Comparison of ENCODE assay signal across 2 cellular contexts in genomic region chr10:98258683-98259454, GRCh38.
TF ChIP-seq lines count a peak whose summit lies in the region.

No MANE protein-coding gene starts in this region.

TF ChIP-seq in HepG2, 621 proteins besides CTCF, POLR2A, EP300 and RAD21:
- peak; percentile 55 for TF ChIP-seq MNT (IDR thresholded peaks at IDR 0.05)
- no peak for TF ChIP-seq JUND (CRISPR knock-in tag; IDR thresholded peaks at IDR 0.05)
- TF ChIP-seq AGO2 (optimal IDR thresholded peaks at IDR 0.05; ENCODE audit: low read depth, low read length), result peak; percentile 51

TF ChIP-seq in WTC11, 78 proteins besides CTCF, POLR2A, EP300 and RAD21:
- TF ChIP-seq MYBL2 (CRISPR knock-in tag; IDR thresholded peaks at IDR 0.05) (no peak), IRF2 (CRISPR knock-in tag; IDR thresholded peaks at IDR 0.05; ENCODE audit: borderline replicate concordance, low read depth) (no peak), TP53 (CRISPR knock-in tag; IDR thresholded peaks at IDR 0.05) (no peak), JAZF1 (CRISPR knock-in tag; IDR thresholded peaks at IDR 0.05) (no peak), NR1H2 (CRISPR knock-in tag; IDR thresholded peaks at IDR 0.05) (no peak), AFF4 (CRISPR knock-in tag; IDR thresholded peaks at IDR 0.05; ENCODE audit: borderline replicate concordance) (no peak), HMGA2 (CRISPR knock-in tag; IDR thresholded peaks at IDR 0.05) (no peak), FOXK1 (CRISPR knock-in tag; IDR thresholded peaks at IDR 0.05) (no peak)
